Comparison of ENCODE assay signal across 14 cellular contexts in genomic region chr16:49700928-49701685, GRCh38.
DNase-seq lines count a peak whose midpoint lies in the region; ATAC-seq and TF ChIP-seq lines count a peak whose summit lies in the region.
"Had no signal": no experiment of that assay in that cellular context is flagged by ENCODE, and none has a peak within 500 bp of the region (broad histone marks: within the 10 kb centered on the region; RNA-seq: fewer than 3 reads in every experiment).

No MANE protein-coding gene starts in this region.

- H3K4me3 ChIP-seq in A673 (ENCODE audit: low read depth, low read length, poor library complexity, severe bottlenecking): peak overlapping the region; percentile 43
- H3K4me3 ChIP-seq in osteoblast (ENCODE audit: insufficient read depth, low read length): no peak overlapping the region

- H3K4me2 ChIP-seq in osteoblast (ENCODE audit: insufficient read depth, low read length): no peak overlapping the region

- H3K9me3 ChIP-seq in A673 (ENCODE audit: low read depth, low read length, poor library complexity, severe bottlenecking): no peaks in the 10 kb centered on the region
- no peaks in the 10 kb centered on the region for H3K9me3 ChIP-seq in osteoblast (ENCODE audit: low read depth, low read length)

- peak overlapping the region; percentile 99 for H3K27ac ChIP-seq in A673 (ENCODE audit: low read depth, low read length, poor library complexity, severe bottlenecking)
- H3K27ac ChIP-seq in foreskin keratinocyte: no peak overlapping the region
- H3K27ac ChIP-seq in osteoblast (ENCODE audit: low read depth, low read length): no peak overlapping the region

- DNase-seq in A673 (ENCODE audit: low spot score) (peak; percentile 90), NCI-H2227 treated with DMSO at 0.1 percent for 48 hours (lab: John Stamatoyannopoulos, UW) (peak; percentile 67), foreskin keratinocyte (peak in 1 of 2 donors; percentile 2), osteoblast (ENCODE audit: insufficient read length, low spot score, missing footprints) (peak; percentile 93), NCI-H2081 (lab: John Stamatoyannopoulos, UW) (no peak), NCI-H446 treated with DMSO at 0.1 percent for 48 hours (lab: John Stamatoyannopoulos, UW) (no peak), dermis blood vessel endothelial cell (no peak)
- no peak for DNase-seq in T-helper 2 cell treated with Interferon-gamma antibody and Interleukin-4, amounts not matched to agents 5 μg/mL and 100 μg/mL, for 36 hours (ENCODE audit: low spot score)
- DNase-seq: activated CD4-positive, CD25-positive, alpha-beta regulatory T cell; activated T-cell treated with anti-CD3 and anti-CD28 coated beads, Interleukin-2, amount 50 U/mL, for 4 hours; AML-193; foreskin melanocyte; SHP77 treated with DMSO at 0.1 percent for 48 hours had no signal

- no peak overlapping the region for H3K27ac Mint-ChIP-seq in T-helper 2 cell treated with Interferon-gamma antibody and Interleukin-4, amounts not matched to agents 5 μg/mL and 100 μg/mL, for 36 hours

- no peaks in the 10 kb centered on the region for H3K79me2 ChIP-seq in osteoblast (ENCODE audit: insufficient read depth, low read length)

- peaks cover 74% of the 10 kb centered on the region for H3K4me1 ChIP-seq in A673 (ENCODE audit: insufficient read depth, low read length, poor library complexity, severe bottlenecking)
- H3K4me1 ChIP-seq in foreskin keratinocyte: no peaks in the 10 kb centered on the region
- peaks cover 21% of the 10 kb centered on the region for H3K4me1 ChIP-seq in osteoblast (ENCODE audit: insufficient read depth, low read length)

- no peaks in the 10 kb centered on the region for H4K20me1 ChIP-seq in osteoblast (ENCODE audit: insufficient read depth, low read length)

- H3K36me3 ChIP-seq in A673 (ENCODE audit: insufficient read depth, low read length, poor library complexity, severe bottlenecking) (no peaks in the 10 kb centered on the region), osteoblast (ENCODE audit: insufficient read depth, low read length) (no peaks in the 10 kb centered on the region)

- H3K27me3 ChIP-seq in A673 (replicated peaks; ENCODE audit: insufficient read depth, low read depth, low read length, poor library complexity) (no peaks in the 10 kb centered on the region), foreskin keratinocyte (no peaks in the 10 kb centered on the region), osteoblast (ENCODE audit: insufficient read depth, low read length) (no peaks in the 10 kb centered on the region)

- H3K27me3 Mint-ChIP-seq in T-helper 2 cell treated with Interferon-gamma antibody and Interleukin-4, amounts not matched to agents 5 μg/mL and 100 μg/mL, for 36 hours (ENCODE audit: low read depth): peaks cover 15% of the 10 kb centered on the region

- POLR2A ChIA-PET in A673 (lab: Charles Lee; ENCODE audit: low non-redundant PET): interaction anchor here (0.6 kb wide), 2 partner anchors 123 to 1113 kb away, joined by 3 read pairs; no protein-coding TSS in a partner anchor

- TF ChIP-seq CTCF in A673 (conservative IDR thresholded peaks at IDR 0.05; ENCODE audit: low read depth, low read length): no peak
- TF ChIP-seq CTCF in foreskin keratinocyte (conservative IDR thresholded peaks at IDR 0.05): no peak
- TF ChIP-seq CTCF in osteoblast (IDR thresholded peaks at IDR 0.05; ENCODE audit: extremely low read depth, low read depth, low read length): no peak

- no peaks in the 10 kb centered on the region for H3K4me1 Mint-ChIP-seq in T-helper 2 cell treated with Interferon-gamma antibody and Interleukin-4, amounts not matched to agents 5 μg/mL and 100 μg/mL, for 36 hours (ENCODE audit: low read depth)
- H3K4me1 Mint-ChIP-seq: central memory CD8-positive, alpha-beta T cell had no signal

- no peaks in the 10 kb centered on the region for H3K9me3 Mint-ChIP-seq in T-helper 2 cell treated with Interferon-gamma antibody and Interleukin-4, amounts not matched to agents 5 μg/mL and 100 μg/mL, for 36 hours
- H3K9me3 Mint-ChIP-seq: activated T-cell treated with anti-CD3 and anti-CD28 coated beads, Interleukin-2, amount 50 U/mL, for 4 hours; central memory CD8-positive, alpha-beta T cell had no signal

- peak; percentile 53 for ATAC-seq in foreskin keratinocyte
- ATAC-seq: activated T-cell treated with anti-CD3 and anti-CD28 coated beads, Interleukin-2, amount 50 U/mL, for 4 hours had no signal

- CTCF ChIA-PET in A673 (lab: Charles Lee): interaction anchor here (1.4 kb wide), 1 partner anchor 156 kb away, joined by 3 read pairs; no protein-coding TSS in a partner anchor

- no peak overlapping the region for H3K4me3 Mint-ChIP-seq in T-helper 2 cell treated with Interferon-gamma antibody and Interleukin-4, amounts not matched to agents 5 μg/mL and 100 μg/mL, for 36 hours
- H3K4me3 Mint-ChIP-seq: activated T-cell treated with anti-CD3 and anti-CD28 coated beads, Interleukin-2, amount 50 U/mL, for 4 hours; central memory CD8-positive, alpha-beta T cell had no signal

- no peak overlapping the region for H2AFZ ChIP-seq in osteoblast (ENCODE audit: low read length)

- intact Hi-C loops in A673 (cut with micrococcal nuclease; ENCODE audit: unreplicated experiment): loop anchor here (2.0 to 10.0 kb wide), 3 partner anchors 104 to 156 kb away; partner anchors contain the start of gene ZNF423

- H3K36me3 Mint-ChIP-seq in T-helper 2 cell treated with Interferon-gamma antibody and Interleukin-4, amounts not matched to agents 5 μg/mL and 100 μg/mL, for 36 hours (ENCODE audit: low read depth): no peaks in the 10 kb centered on the region

- no TSS peak for BruUV-seq in A673 (replicated peaks; lab: Mats Ljungman, UMichigan)

Comparison
In these comparisons a context has a peak if more than half of its experiments do, and no peak if none do; other contexts are left out.
1. DNase-seq: peak in A673 (single experiment), NCI-H2227 treated with DMSO at 0.1 percent for 48 hours (single experiment) and osteoblast (single experiment); none in NCI-H2081 (0 of 2), NCI-H446 treated with DMSO at 0.1 percent for 48 hours (single experiment), T-helper 2 cell treated with Interferon-gamma antibody and Interleukin-4, amounts not matched to agents 5 μg/mL and 100 μg/mL, for 36 hours (single experiment) and dermis blood vessel endothelial cell (single experiment).